ENCODE assay signal across 8 cellular contexts in genomic region chr20:50729925-50730764, GRCh38. TPM values are rescaled to one million over a fixed set of nuclear protein-coding genes. Genes with fewer than 3 reads are reported as not detected.
DNase-seq lines count a peak whose midpoint lies in the region; ATAC-seq, FAIRE-seq and TF ChIP-seq lines count a peak whose summit lies in the region.

No MANE protein-coding gene starts in this region.

- DNase-seq in AG08395 (ENCODE audit: low spot score) (peak; percentile 38), HK-2 (ENCODE audit: unreplicated experiment) (peak; percentile 57), GM19240 (ENCODE audit: insufficient read length, low spot score) (no peak), GOT3 (lab: John Stamatoyannopoulos, UW) (no peak), GM12892 (ENCODE audit: insufficient read length) (no peak)
- DNase-seq in activated naive CD8-positive, alpha-beta T cell treated with anti-CD3 and anti-CD28 coated beads, Interleukin-2, amount 10 ng/mL, durations not matched to agents 7 days and 5 days, result peak; percentile 35
- peak; percentile 22 for DNase-seq in stimulated activated CD8-positive, alpha-beta memory T cell treated with anti-CD3 and anti-CD28 coated beads, Interleukin-4, amount 100 ng/mL, for 48 hours

- peaks cover 2% of the 10 kb centered on the region for H3K27me3 Mint-ChIP-seq in activated naive CD8-positive, alpha-beta T cell treated with anti-CD3 and anti-CD28 coated beads, Interleukin-2, amount 10 ng/mL, durations not matched to agents 7 days and 5 days

- peak overlapping the region; percentile 85 for H3K4me3 Mint-ChIP-seq in activated naive CD8-positive, alpha-beta T cell treated with anti-CD3 and anti-CD28 coated beads, Interleukin-2, amount 10 ng/mL, durations not matched to agents 7 days and 5 days

- no peaks in the 10 kb centered on the region for H3K9me3 Mint-ChIP-seq in activated naive CD8-positive, alpha-beta T cell treated with anti-CD3 and anti-CD28 coated beads, Interleukin-2, amount 10 ng/mL, durations not matched to agents 7 days and 5 days

- no peak for ATAC-seq in activated naive CD8-positive, alpha-beta T cell treated with anti-CD3 and anti-CD28 coated beads, Interleukin-2, amount 10 ng/mL, durations not matched to agents 7 days and 5 days (ENCODE audit: low read depth)

- peaks cover 2% of the 10 kb centered on the region for H3K9me3 ChIP-seq in iPS-18c (ENCODE audit: control insufficient read depth, insufficient read depth, low read length)

- TF ChIP-seq POLR2A in GM12892 (IDR thresholded peaks at IDR 0.05; ENCODE audit: low read depth, low read length), result no peak

- POLR2A ChIA-PET in activated naive CD8-positive, alpha-beta T cell treated with anti-CD3 and anti-CD28 coated beads, Interleukin-2, amount 10 ng/mL, durations not matched to agents 7 days and 5 days (lab: Charles Lee), result interaction anchor here (0.5 to 2.7 kb wide), 3 partner anchors 65 to 573 kb away, joined by 3 to 9 read pairs (median 3); partner anchors contain the start of genes BCAS4, DPM1 and MOCS3

- peak overlapping the region; percentile 79 for H3K4me3 ChIP-seq in iPS-18c (ENCODE audit: insufficient read depth, low read depth, low read length)

- peaks cover 3% of the 10 kb centered on the region for H3K36me3 Mint-ChIP-seq in activated naive CD8-positive, alpha-beta T cell treated with anti-CD3 and anti-CD28 coated beads, Interleukin-2, amount 10 ng/mL, durations not matched to agents 7 days and 5 days

- H3K4me1 Mint-ChIP-seq in activated naive CD8-positive, alpha-beta T cell treated with anti-CD3 and anti-CD28 coated beads, Interleukin-2, amount 10 ng/mL, durations not matched to agents 7 days and 5 days, result peaks cover 18% of the 10 kb centered on the region

- no peak for FAIRE-seq in GM12892 (lab: Jason Lieb, UNC)

- peak overlapping the region; percentile 65 for H3K27ac Mint-ChIP-seq in activated naive CD8-positive, alpha-beta T cell treated with anti-CD3 and anti-CD28 coated beads, Interleukin-2, amount 10 ng/mL, durations not matched to agents 7 days and 5 days

RNA-seq across cellular contexts. Expression of gene PARD6B, which starts 1.2 kb away (rescaled TPM):
- 1 to 10 TPM; 6.1 to 6.8 TPM for total RNA-seq in activated naive CD8-positive, alpha-beta T cell treated with anti-CD3 and anti-CD28 coated beads, Interleukin-2, amount 10 ng/mL, durations not matched to agents 7 days and 5 days
- 0.89 TPM for polyA plus RNA-seq in GM12892 (2012; ENCODE audit: missing spikeins)

RNA-seq across cellular contexts. Expression of gene RIPOR3, which starts 38.8 kb away (rescaled TPM):
- total RNA-seq in activated naive CD8-positive, alpha-beta T cell treated with anti-CD3 and anti-CD28 coated beads, Interleukin-2, amount 10 ng/mL, durations not matched to agents 7 days and 5 days, result not detected
- 1.2 TPM for polyA plus RNA-seq in GM12892 (2012; ENCODE audit: missing spikeins)

Comparison
In these comparisons a context has a peak if more than half of its experiments do, and no peak if none do; other contexts are left out.
1. DNase-seq: peak in AG08395 (single experiment), HK-2 (single experiment), activated naive CD8-positive, alpha-beta T cell treated with anti-CD3 and anti-CD28 coated beads, Interleukin-2, amount 10 ng/mL, durations not matched to agents 7 days and 5 days (single experiment) and stimulated activated CD8-positive, alpha-beta memory T cell treated with anti-CD3 and anti-CD28 coated beads, Interleukin-4, amount 100 ng/mL, for 48 hours (single experiment); none in GM19240 (single experiment), GOT3 (single experiment) and GM12892 (single experiment).